27 cellular contexts compared by ENCODE assay signal in the genomic region with DNA sequence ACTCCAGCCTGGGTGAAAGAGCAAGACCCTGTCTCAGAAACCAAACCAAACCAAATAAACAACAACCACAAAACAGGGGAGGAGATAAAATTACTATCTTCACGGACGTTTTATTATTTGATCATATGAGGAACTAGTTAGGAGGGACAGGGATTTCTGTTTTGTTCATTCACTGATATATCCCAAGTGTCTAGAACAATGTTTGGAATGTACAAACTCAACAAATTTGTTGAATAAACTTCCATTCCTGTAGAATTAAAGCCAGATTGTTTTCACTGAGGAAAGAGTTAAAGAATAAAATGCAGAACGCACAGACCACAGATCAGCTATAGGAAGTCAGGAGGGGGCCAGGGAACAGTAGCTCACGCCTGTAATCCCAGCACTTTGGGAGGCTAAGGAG. TPM values are rescaled to one million over a fixed set of nuclear protein-coding genes. Genes with fewer than 3 reads are reported as not detected.
"Had no signal": no experiment of that assay in that cellular context is flagged by ENCODE, and none has a peak within 500 bp of the region (broad histone marks: within the 10 kb centered on the region; RNA-seq: fewer than 3 reads in every experiment).

No MANE protein-coding gene starts in this region.

- H3K27ac Mint-ChIP-seq: activated CD4-positive, alpha-beta memory T cell treated with anti-CD3 and anti-CD28 coated beads for 36 hours; activated CD4-positive, alpha-beta T cell treated with anti-CD3 and anti-CD28 coated beads, Interleukin-2, amount 10 ng/mL, durations not matched to agents 7 days and 5 days; activated naive CD4-positive, alpha-beta T cell treated with anti-CD3 and anti-CD28 coated beads, Interleukin-2, amount 50 U/mL, for 72 hours; activated naive CD8-positive, alpha-beta T cell treated with anti-CD3 and anti-CD28 coated beads, Interleukin-2, amount 50 U/mL, for 24 hours; WTC11 had no signal

- DNase-seq: activated CD4-positive, alpha-beta memory T cell treated with anti-CD3 and anti-CD28 coated beads for 36 hours; activated CD4-positive, alpha-beta T cell treated with anti-CD3 and anti-CD28 coated beads, Interleukin-2, amount 10 ng/mL, durations not matched to agents 7 days and 5 days; activated CD4-positive, CD25-positive, alpha-beta regulatory T cell treated with anti-CD3 and anti-CD28 coated beads, Interleukin-2, amount 50 U/mL, for 72 hours; activated CD8-positive, alpha-beta memory T cell treated with anti-CD3 and anti-CD28 coated beads for 24 hours; activated effector memory CD4-positive, alpha-beta T cell treated with anti-CD3 and anti-CD28 coated beads, Interleukin-2, amount 50 U/mL, for 16 hours; activated naive CD4-positive, alpha-beta T cell treated with Interleukin-2 at 50 U/mL for 16 hours; activated naive CD8-positive, alpha-beta T cell treated with anti-CD3 and anti-CD28 coated beads, Interleukin-2, amount 50 U/mL, for 24 hours; activated T-cell treated with anti-CD3 and anti-CD28 coated beads, Interleukin-2, amount 50 U/mL, for 4 hours; amygdala; brain microvascular endothelial cell; NCI-H1048; NCI-H1417; NCI-H1930; NCI-H2171; NCI-H345; NCI-H510A; NCI-H526 treated with DMSO at 0.1 percent for 48 hours; NCI-H82; SIG-M5; SW 1271 had no signal

- H3K36me3 Mint-ChIP-seq: activated CD4-positive, alpha-beta memory T cell treated with anti-CD3 and anti-CD28 coated beads for 36 hours; activated naive CD4-positive, alpha-beta T cell treated with anti-CD3 and anti-CD28 coated beads, Interleukin-2, amount 50 U/mL, for 72 hours; WTC11 had no signal

- H3K9me3 Mint-ChIP-seq: activated CD4-positive, alpha-beta memory T cell treated with anti-CD3 and anti-CD28 coated beads for 36 hours; activated CD4-positive, alpha-beta T cell treated with anti-CD3 and anti-CD28 coated beads, Interleukin-2, amount 10 ng/mL, durations not matched to agents 7 days and 5 days; activated naive CD4-positive, alpha-beta T cell treated with anti-CD3 and anti-CD28 coated beads, Interleukin-2, amount 50 U/mL, for 72 hours; activated naive CD8-positive, alpha-beta T cell treated with anti-CD3 and anti-CD28 coated beads, Interleukin-2, amount 50 U/mL, for 24 hours; activated T-cell treated with anti-CD3 and anti-CD28 coated beads, Interleukin-2, amount 50 U/mL, for 4 hours; WTC11 had no signal

- H3K27me3 ChIP-seq: brain microvascular endothelial cell, cardiac muscle cell had no signal

- H3K4me1 Mint-ChIP-seq: activated CD4-positive, alpha-beta T cell treated with anti-CD3 and anti-CD28 coated beads, Interleukin-2, amount 10 ng/mL, durations not matched to agents 7 days and 5 days; activated naive CD8-positive, alpha-beta T cell treated with anti-CD3 and anti-CD28 coated beads, Interleukin-2, amount 50 U/mL, for 24 hours; WTC11 had no signal

- H3K4me3 Mint-ChIP-seq: activated CD4-positive, alpha-beta memory T cell treated with anti-CD3 and anti-CD28 coated beads for 36 hours; activated CD4-positive, alpha-beta T cell treated with anti-CD3 and anti-CD28 coated beads, Interleukin-2, amount 10 ng/mL, durations not matched to agents 7 days and 5 days; activated naive CD8-positive, alpha-beta T cell treated with anti-CD3 and anti-CD28 coated beads, Interleukin-2, amount 50 U/mL, for 24 hours; activated T-cell treated with anti-CD3 and anti-CD28 coated beads, Interleukin-2, amount 50 U/mL, for 4 hours; WTC11 had no signal

- H3K27ac ChIP-seq: brain microvascular endothelial cell, cardiac muscle cell had no signal

- H3K4me3 ChIP-seq: cardiac muscle cell had no signal

- ATAC-seq: activated naive CD4-positive, alpha-beta T cell treated with anti-CD3 and anti-CD28 coated beads, Interleukin-2, amount 50 U/mL, for 72 hours; activated naive CD8-positive, alpha-beta T cell treated with anti-CD3 and anti-CD28 coated beads, Interleukin-2, amount 50 U/mL, for 24 hours; activated T-cell treated with anti-CD3 and anti-CD28 coated beads, Interleukin-2, amount 50 U/mL, for 4 hours; SK-N-SH treated with all-trans-retinoic acid at 6 μM for 48 hours; WTC11 had no signal

RNA-seq across cellular contexts. Expression of a gene that starts 6.5 kb away (rescaled TPM):
- total RNA-seq: LHCN-M2, M059J, RPMI7951 had no signal

RNA-seq across cellular contexts. Expression of a gene that starts 31.3 kb away (rescaled TPM):
- total RNA-seq: activated CD4-positive, alpha-beta T cell treated with anti-CD3 and anti-CD28 coated beads, Interleukin-2, amount 10 ng/mL, durations not matched to agents 7 days and 5 days; LHCN-M2; M059J; RPMI7951 had no signal
